ENCODE assay signal across 30 cellular contexts in genomic region chr4:80252427-80252826, GRCh38. TPM values are rescaled to one million over a fixed set of nuclear protein-coding genes. Genes with fewer than 3 reads are reported as not detected.
"Had no signal": no experiment of that assay in that cellular context is flagged by ENCODE, and none has a peak within 500 bp of the region (broad histone marks: within the 10 kb centered on the region; RNA-seq: fewer than 3 reads in every experiment).

No MANE protein-coding gene starts in this region.

- H3K4me1 ChIP-seq: ascending aorta, breast epithelium, colonic mucosa, foreskin keratinocyte, gastrocnemius medialis, heart left ventricle had no signal

- H3K27me3 ChIP-seq: ascending aorta, colonic mucosa had no signal

- DNase-seq: activated B cell treated with CpG ODN at 0.5 μM for 24 hours; activated CD4-positive, alpha-beta T cell treated with anti-CD3 and anti-CD28 coated beads for 48 hours; activated CD4-positive, alpha-beta T cell treated with anti-CD3 and anti-CD28 coated beads, Interleukin-2, amount 50 U/mL, for 1 hour; activated CD4-positive, alpha-beta T cell treated with anti-CD3 and anti-CD28 coated beads, Interleukin-2, amount 50 U/mL, for 48 hours; activated CD8-positive, alpha-beta memory T cell treated with anti-CD3 and anti-CD28 coated beads for 24 hours; activated CD8-positive, alpha-beta T cell treated with anti-CD3 and anti-CD28 coated beads for 36 hours; activated effector memory CD4-positive, alpha-beta T cell treated with anti-CD3 and anti-CD28 coated beads, Interleukin-2, amount 50 U/mL, for 16 hours; activated naive CD4-positive, alpha-beta T cell treated with anti-CD3 and anti-CD28 coated beads for 36 hours; activated naive CD8-positive, alpha-beta T cell treated with anti-CD3 and anti-CD28 coated beads for 36 hours; activated T-cell treated with anti-CD3 and anti-CD28 coated beads, Interleukin-2, amount 50 U/mL, for 4 hours; central memory CD4-positive, alpha-beta T cell; cerebellar nuclear complex; colonic mucosa; effector CD8-positive, alpha-beta T cell; foreskin keratinocyte; gastrocnemius medialis; glutamatergic neuron; heart left ventricle; hypothalamus; T-helper 17 cell; T1000; WERI-Rb-1 had no signal

- H3K27ac ChIP-seq: ascending aorta, breast epithelium, cardiac muscle cell, colonic mucosa, epithelial cell of prostate, foreskin keratinocyte, gastrocnemius medialis, heart left ventricle, WERI-Rb-1 had no signal

- H3K36me3 ChIP-seq: ascending aorta, breast epithelium, cardiac muscle cell, colonic mucosa, gastrocnemius medialis, heart left ventricle, WERI-Rb-1 had no signal

- H3K9me3 ChIP-seq: ascending aorta, breast epithelium, colonic mucosa, gastrocnemius medialis, heart left ventricle had no signal

- FAIRE-seq: endometrium, endothelial cell of umbilical vein had no signal

- ATAC-seq: activated CD4-positive, CD25-positive, alpha-beta regulatory T cell treated with anti-CD3 and anti-CD28 coated beads, Interleukin-2, amount 50 U/mL, for 24 hours; activated CD8-positive, alpha-beta T cell treated with anti-CD3 and anti-CD28 coated beads for 36 hours; activated T-cell treated with anti-CD3 and anti-CD28 coated beads, Interleukin-2, amount 50 U/mL, for 4 hours; esophagus mucosa; foreskin keratinocyte; gastrocnemius medialis; heart left ventricle; T-helper 17 cell had no signal

- H3K4me3 ChIP-seq: ascending aorta, breast epithelium, cardiac muscle cell, colonic mucosa, gastrocnemius medialis, heart left ventricle had no signal

RNA-seq across cellular contexts. Expression of gene FGF5, which starts 14.0 kb away (rescaled TPM):
- total RNA-seq: activated B cell treated with CpG ODN at 0.5 μM for 24 hours; activated CD8-positive, alpha-beta T cell treated with anti-CD3 and anti-CD28 coated beads for 36 hours; activated naive CD4-positive, alpha-beta T cell treated with anti-CD3 and anti-CD28 coated beads for 36 hours; activated naive CD8-positive, alpha-beta T cell treated with anti-CD3 and anti-CD28 coated beads for 36 hours; activated T-cell treated with anti-CD3 and anti-CD28 coated beads, Interleukin-2, amount 50 U/mL, for 4 hours; ascending aorta; breast epithelium; esophagus mucosa; gastrocnemius medialis had no signal

RNA-seq across cellular contexts. Expression of gene PRDM8, which starts 55.1 kb away (rescaled TPM):
- total RNA-seq: ascending aorta had no signal
